Comparison of ENCODE assay signal across 14 cellular contexts in the genomic region with DNA sequence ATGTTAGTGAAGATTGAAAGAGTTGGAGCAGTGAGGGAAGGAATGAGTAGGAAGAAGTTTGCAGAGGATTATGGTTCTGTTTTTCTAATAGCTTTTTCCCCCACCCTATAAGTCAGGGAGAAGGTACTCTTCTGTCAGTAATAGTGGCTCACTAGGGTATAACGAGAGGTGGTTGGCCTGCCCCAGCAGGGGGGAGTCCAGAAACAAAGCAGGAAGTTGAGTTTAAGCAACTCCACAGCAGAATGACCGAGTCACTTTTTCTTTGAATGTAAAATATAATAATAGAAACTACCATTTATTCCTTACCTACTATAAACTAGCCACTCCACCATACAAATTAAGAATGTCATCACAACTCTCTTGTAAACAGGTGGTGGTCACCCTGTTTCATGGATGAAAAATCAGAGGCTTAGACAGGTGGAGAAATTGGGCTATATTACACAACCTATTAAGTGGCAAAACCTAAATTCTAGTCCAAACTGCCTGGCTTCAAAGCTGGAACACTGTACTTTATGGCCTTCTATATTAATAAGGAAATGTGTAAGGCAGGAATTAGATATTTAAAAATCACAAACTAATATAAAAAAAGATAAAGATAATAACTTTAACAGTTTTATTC. TPM values are rescaled to one million over a fixed set of nuclear protein-coding genes. Genes with fewer than 3 reads are reported as not detected.
DNase-seq lines count a peak whose midpoint lies in the region; ATAC-seq lines count a peak whose summit lies in the region.
"Had no signal": no experiment of that assay in that cellular context is flagged by ENCODE, and none has a peak within 500 bp of the region (broad histone marks: within the 10 kb centered on the region; RNA-seq: fewer than 3 reads in every experiment).

No MANE protein-coding gene starts in this region.

- H3K27ac Mint-ChIP-seq in stimulated activated naive CD8-positive, alpha-beta T cell treated with anti-CD3 and anti-CD28 coated beads, Interleukin-15, amount 100 ng/mL, for 72 hours, result no peak overlapping the region
- no peak overlapping the region for H3K27ac Mint-ChIP-seq in stimulated activated naive B cell treated with anti-CD40 and anti-IgM and Interleukin-4, amounts not matched to agents 10 μg/mL and 1 μg/mL and 100 μg/mL, for 72 hours
- H3K27ac Mint-ChIP-seq in CD4-positive, alpha-beta memory T cell, result no peak overlapping the region

- POLR2A ChIA-PET in CD4-positive, alpha-beta memory T cell (lab: Charles Lee; ENCODE audit: partially characterized antibody), result no interaction called here

- no peak overlapping the region for H3K4me3 ChIP-seq in right cardiac atrium (ENCODE audit: low read length)
- no peak overlapping the region for H3K4me3 ChIP-seq in CD4-positive, alpha-beta memory T cell (ENCODE audit: low read length in 2 of 2)
- no peak overlapping the region for H3K4me3 ChIP-seq in aorta (ENCODE audit: low read length in 2 of 2)
- H3K4me3 ChIP-seq: upper lobe of left lung had no signal

- H3K36me3 ChIP-seq in CD4-positive, alpha-beta memory T cell (ENCODE audit: insufficient read depth, low read length), result no peaks in the 10 kb centered on the region
- H3K36me3 ChIP-seq in aorta (ENCODE audit: control insufficient read depth in 1 of 2, insufficient read depth in 2 of 2, low read length in 1 of 2), result no peaks in the 10 kb centered on the region
- H3K36me3 ChIP-seq: upper lobe of left lung had no signal

- H3K36me3 Mint-ChIP-seq in stimulated activated naive B cell treated with anti-CD40 and anti-IgM and Interleukin-4, amounts not matched to agents 10 μg/mL and 1 μg/mL and 100 μg/mL, for 72 hours, result peaks cover 4 to 13% of the 10 kb centered on the region in 2 donors
- peaks cover 0 to 10% of the 10 kb centered on the region in 2 donors for H3K36me3 Mint-ChIP-seq in CD4-positive, alpha-beta memory T cell

- H3K27me3 Mint-ChIP-seq in stimulated activated naive CD8-positive, alpha-beta T cell treated with anti-CD3 and anti-CD28 coated beads, Interleukin-15, amount 100 ng/mL, for 72 hours, result no peaks in the 10 kb centered on the region
- H3K27me3 Mint-ChIP-seq in stimulated activated naive B cell treated with anti-CD40 and anti-IgM and Interleukin-4, amounts not matched to agents 10 μg/mL and 1 μg/mL and 100 μg/mL, for 72 hours, result no peaks in the 10 kb centered on the region
- no peaks in the 10 kb centered on the region for H3K27me3 Mint-ChIP-seq in CD4-positive, alpha-beta memory T cell

- no peak overlapping the region for H3K4me3 Mint-ChIP-seq in stimulated activated naive CD8-positive, alpha-beta T cell treated with anti-CD3 and anti-CD28 coated beads, Interleukin-15, amount 100 ng/mL, for 72 hours
- no peak overlapping the region for H3K4me3 Mint-ChIP-seq in stimulated activated naive B cell treated with anti-CD40 and anti-IgM and Interleukin-4, amounts not matched to agents 10 μg/mL and 1 μg/mL and 100 μg/mL, for 72 hours
- no peak overlapping the region for H3K4me3 Mint-ChIP-seq in CD4-positive, alpha-beta memory T cell

- intact Hi-C loops in right cardiac atrium (cut with DNase I), result no loop called here
- intact Hi-C loops in CD4-positive, alpha-beta memory T cell (cut with micrococcal nuclease), result no loop called here
- intact Hi-C loops in aorta (cut with DNase I), result no loop called here

- CTCF ChIA-PET in CD4-positive, alpha-beta memory T cell (lab: Charles Lee; ENCODE audit: partially characterized antibody), result no interaction called here

- H3K4me1 Mint-ChIP-seq in stimulated activated naive CD8-positive, alpha-beta T cell treated with anti-CD3 and anti-CD28 coated beads, Interleukin-15, amount 100 ng/mL, for 72 hours, result peaks cover 11% of the 10 kb centered on the region
- peaks cover 6% of the 10 kb centered on the region in 2 donors for H3K4me1 Mint-ChIP-seq in stimulated activated naive B cell treated with anti-CD40 and anti-IgM and Interleukin-4, amounts not matched to agents 10 μg/mL and 1 μg/mL and 100 μg/mL, for 72 hours
- H3K4me1 Mint-ChIP-seq in CD4-positive, alpha-beta memory T cell, result peaks cover 0 to 7% (median 5%) of the 10 kb centered on the region in 4 donors

- H3K9me3 Mint-ChIP-seq in stimulated activated naive CD8-positive, alpha-beta T cell treated with anti-CD3 and anti-CD28 coated beads, Interleukin-15, amount 100 ng/mL, for 72 hours, result no peaks in the 10 kb centered on the region
- no peaks in the 10 kb centered on the region for H3K9me3 Mint-ChIP-seq in stimulated activated naive B cell treated with anti-CD40 and anti-IgM and Interleukin-4, amounts not matched to agents 10 μg/mL and 1 μg/mL and 100 μg/mL, for 72 hours
- no peaks in the 10 kb centered on the region for H3K9me3 Mint-ChIP-seq in CD4-positive, alpha-beta memory T cell

- peak; percentile 69 for ATAC-seq in stimulated activated naive CD8-positive, alpha-beta T cell treated with anti-CD3 and anti-CD28 coated beads, Interleukin-15, Interleukin-2, amounts not matched to agents 100 U/mL and 50 U/mL, for 24 hours
- ATAC-seq in stimulated activated naive CD8-positive, alpha-beta T cell treated with anti-CD3 and anti-CD28 coated beads, Interleukin-15, amount 100 ng/mL, for 72 hours, result no peak
- ATAC-seq in HG02885 (IDR thresholded peaks at IDR 0.05; ENCODE audit: poor library complexity, unreplicated experiment) (peak; percentile 81), right cardiac atrium (no peak), aorta (ENCODE audit: low FRiP score) (no peak)
- peak; percentile 69 to 95 for ATAC-seq in stimulated activated naive B cell treated with anti-CD40 and anti-IgM and Interleukin-4, amounts not matched to agents 10 μg/mL and 1 μg/mL and 100 μg/mL, for 72 hours (replicated peaks)

- H3K27ac ChIP-seq in right cardiac atrium (ENCODE audit: low read length), result no peak overlapping the region
- no peak overlapping the region for H3K27ac ChIP-seq in CD4-positive, alpha-beta memory T cell (ENCODE audit: low read depth, low read length)
- no peak overlapping the region for H3K27ac ChIP-seq in aorta (ENCODE audit: low read depth in 1 of 2, low read length in 2 of 2)
- H3K27ac ChIP-seq: parathyroid adenoma, upper lobe of left lung had no signal

- no peaks in the 10 kb centered on the region for H3K4me1 ChIP-seq in right cardiac atrium (ENCODE audit: control insufficient read depth, insufficient read depth, low read length)
- H3K4me1 ChIP-seq in CD4-positive, alpha-beta memory T cell (ENCODE audit: insufficient read depth, low read length), result no peaks in the 10 kb centered on the region
- H3K4me1 ChIP-seq in aorta (ENCODE audit: control insufficient read depth in 1 of 2, insufficient read depth in 2 of 2, low read length in 2 of 2), result peaks cover 0 to 4% of the 10 kb centered on the region in 2 donors
- H3K4me1 ChIP-seq: upper lobe of left lung had no signal

- H3K9me3 ChIP-seq in right cardiac atrium (ENCODE audit: control insufficient read depth, low read length), result no peaks in the 10 kb centered on the region
- no peaks in the 10 kb centered on the region for H3K9me3 ChIP-seq in CD4-positive, alpha-beta memory T cell (ENCODE audit: control insufficient read depth in 1 of 2, low read length in 2 of 2)
- H3K9me3 ChIP-seq in aorta (ENCODE audit: control insufficient read depth, low read length), result no peaks in the 10 kb centered on the region
- H3K9me3 ChIP-seq: upper lobe of left lung had no signal

- WGBS in right cardiac atrium, result 69% methylated on average over 2 of the region's 2 CpGs
- 59 to 65% methylated on average over 2 of the region's 2 CpGs for WGBS in aorta, 2 donors

- DNase-seq in stimulated activated naive CD8-positive, alpha-beta T cell treated with anti-CD3 and anti-CD28 coated beads, Interleukin-15, Interleukin-2, amounts not matched to agents 100 U/mL and 50 U/mL, for 24 hours, result no peak
- DNase-seq in stimulated activated naive CD8-positive, alpha-beta T cell treated with anti-CD3 and anti-CD28 coated beads, Interleukin-15, amount 100 ng/mL, for 72 hours, result no peak
- DNase-seq in NCI-H69 (lab: John Stamatoyannopoulos, UW) (peak; percentile 72), right cardiac atrium (no peak), aorta (no peak)
- DNase-seq in stimulated activated naive B cell treated with anti-CD40 and anti-IgM and Interleukin-4, amounts not matched to agents 10 μg/mL and 1 μg/mL and 100 μg/mL, for 72 hours, result no peak
- no peak for DNase-seq in CD4-positive, alpha-beta memory T cell
- DNase-seq: 8988T; activated T-cell treated with anti-CD3 and anti-CD28 coated beads, Interleukin-2, amount 50 U/mL, for 1 hour; DND-41; NCI-H524 treated with DMSO at 0.1 percent for 48 hours; upper lobe of left lung had no signal

- H3K27me3 ChIP-seq in right cardiac atrium (ENCODE audit: control insufficient read depth, insufficient read depth), result no peaks in the 10 kb centered on the region
- no peaks in the 10 kb centered on the region for H3K27me3 ChIP-seq in CD4-positive, alpha-beta memory T cell (ENCODE audit: insufficient read depth, low read length)
- no peaks in the 10 kb centered on the region for H3K27me3 ChIP-seq in aorta (ENCODE audit: control insufficient read depth in 1 of 2, insufficient read depth in 2 of 2, low read length in 1 of 2)
- H3K27me3 ChIP-seq: upper lobe of left lung had no signal

RNA-seq across cellular contexts. Expression of a gene that starts 21.9 kb away (rescaled TPM):
- total RNA-seq in right cardiac atrium (10 to 100 TPM in 3 of 4 donors, 1 to 10 TPM in 1; 9.8 to 11.6 (median 10.9) TPM), aorta (10 to 100 TPM; 12.9 to 17.9 TPM)
- polyA plus RNA-seq in right cardiac atrium (6.1 TPM), aorta (10 to 100 TPM in 1 of 2 donors, 1 to 10 TPM in 1; 9.4 to 15.3 TPM)
- total RNA-seq in CD4-positive, alpha-beta memory T cell, result 10 to 100 TPM; 20.3 to 22.8 TPM
- 10 to 100 TPM; 22.9 to 25.3 TPM for polyA plus RNA-seq in CD4-positive, alpha-beta memory T cell

RNA-seq across cellular contexts. Expression of a gene that starts 32.2 kb away (rescaled TPM):
- total RNA-seq in right cardiac atrium (10 to 100 TPM; 11.6 to 35.9 (median 25.9) TPM), aorta (10 to 100 TPM in 1 of 2 donors, 1 to 10 TPM in 1; 8.5 to 12.6 TPM)
- polyA plus RNA-seq in right cardiac atrium (14.5 TPM), aorta (10 to 100 TPM in 1 of 2 donors, 1 to 10 TPM in 1; 9.9 to 11.3 TPM)
- total RNA-seq in CD4-positive, alpha-beta memory T cell, result 10 to 100 TPM; 30.1 to 30.7 TPM
- 10 to 100 TPM; 49.7 to 54.2 TPM for polyA plus RNA-seq in CD4-positive, alpha-beta memory T cell

RNA-seq across cellular contexts. Expression of a gene that starts 43.7 kb away (rescaled TPM):
- total RNA-seq in right cardiac atrium (1 to 10 TPM; 7.7 to 8.9 (median 8.2) TPM), aorta (10 to 100 TPM; 36.7 to 52.7 TPM)
- polyA plus RNA-seq in right cardiac atrium (2.6 TPM), aorta (10 to 100 TPM in 1 of 2 donors, 1 to 10 TPM in 1; 6.6 to 11.2 TPM)
- 10 to 100 TPM; 16.3 to 18.6 TPM for total RNA-seq in CD4-positive, alpha-beta memory T cell
- 1 to 10 TPM; 3.9 to 4.1 TPM for polyA plus RNA-seq in CD4-positive, alpha-beta memory T cell

Comparison
In these comparisons a context has a peak if more than half of its experiments do, and no peak if none do; other contexts are left out.
1. ATAC-seq: peak in stimulated activated naive CD8-positive, alpha-beta T cell treated with anti-CD3 and anti-CD28 coated beads, Interleukin-15, Interleukin-2, amounts not matched to agents 100 U/mL and 50 U/mL, for 24 hours (single experiment), HG02885 (single experiment) and stimulated activated naive B cell treated with anti-CD40 and anti-IgM and Interleukin-4, amounts not matched to agents 10 μg/mL and 1 μg/mL and 100 μg/mL, for 72 hours (2 of 2); none in stimulated activated naive CD8-positive, alpha-beta T cell treated with anti-CD3 and anti-CD28 coated beads, Interleukin-15, amount 100 ng/mL, for 72 hours (single experiment), right cardiac atrium (0 of 2) and aorta (single experiment).